ENCODE assay signal across 8 cellular contexts in genomic region chr9:87336914-87337333, GRCh38.
DNase-seq lines count a peak whose midpoint lies in the region; ATAC-seq and TF ChIP-seq lines count a peak whose summit lies in the region.

No MANE protein-coding gene starts in this region.

- H3K27ac Mint-ChIP-seq in stimulated activated naive CD8-positive, alpha-beta T cell treated with anti-CD3 and anti-CD28 coated beads, Interleukin-15, Interleukin-2, amounts not matched to agents 100 ng/mL and 50 ng/mL, for 24 hours = no peak overlapping the region
- peak overlapping the region in 1 of 2 donors; percentile 82 for H3K27ac Mint-ChIP-seq in effector memory CD8-positive, alpha-beta T cell

- peaks cover 45% of the 10 kb centered on the region for H3K27me3 Mint-ChIP-seq in stimulated activated naive CD8-positive, alpha-beta T cell treated with anti-CD3 and anti-CD28 coated beads, Interleukin-15, Interleukin-2, amounts not matched to agents 100 ng/mL and 50 ng/mL, for 24 hours
- H3K27me3 Mint-ChIP-seq in effector memory CD8-positive, alpha-beta T cell = peaks cover 49 to 59% of the 10 kb centered on the region in 2 donors

- 0 out of 2 replicates have a peak, but pooled peaks cover under 1% of the 10 kb centered on the region for H3K9me3 ChIP-seq in SJSA1 (replicated peaks)
- no peaks in the 10 kb centered on the region for H3K9me3 ChIP-seq in lower lobe of right lung
- H3K9me3 ChIP-seq in thoracic aorta = peaks cover under 1% of the 10 kb centered on the region

- H3K4me3 ChIP-seq in LNCaP clone FGC (ENCODE audit: low read depth, low read length) (no peak overlapping the region; the same call in 1 of the 2 replicates), SJSA1 (peak overlapping the region; percentile 23), lower lobe of right lung (peak overlapping the region; percentile 47), thoracic aorta (peak overlapping the region; percentile 59)

- H3K9me3 Mint-ChIP-seq in stimulated activated naive CD8-positive, alpha-beta T cell treated with anti-CD3 and anti-CD28 coated beads, Interleukin-15, Interleukin-2, amounts not matched to agents 100 ng/mL and 50 ng/mL, for 24 hours = peaks cover under 1% of the 10 kb centered on the region
- no peaks in the 10 kb centered on the region for H3K9me3 Mint-ChIP-seq in effector memory CD8-positive, alpha-beta T cell

- TF ChIP-seq CTCF in LNCaP clone FGC (IDR thresholded peaks at IDR 0.05; ENCODE audit: control insufficient read depth, extremely low read depth, insufficient read depth) = peak; percentile 72
- TF ChIP-seq CTCF in lower lobe of right lung (IDR thresholded peaks at IDR 0.05) = peak; percentile 67
- peak; percentile 71 for TF ChIP-seq CTCF in thoracic aorta (IDR thresholded peaks at IDR 0.05)

- H3K27ac ChIP-seq in SJSA1 (peak overlapping the region; percentile 81), lower lobe of right lung (no peak overlapping the region), thoracic aorta (no peak overlapping the region)

- H3K36me3 Mint-ChIP-seq in stimulated activated naive CD8-positive, alpha-beta T cell treated with anti-CD3 and anti-CD28 coated beads, Interleukin-15, Interleukin-2, amounts not matched to agents 100 ng/mL and 50 ng/mL, for 24 hours (ENCODE audit: low read depth) = no peaks in the 10 kb centered on the region
- H3K36me3 Mint-ChIP-seq in effector memory CD8-positive, alpha-beta T cell (ENCODE audit: insufficient read depth) = peaks cover 3% of the 10 kb centered on the region

- DNase-seq in stimulated activated naive CD8-positive, alpha-beta T cell treated with anti-CD3 and anti-CD28 coated beads, Interleukin-15, Interleukin-2, amounts not matched to agents 100 U/mL and 50 U/mL, for 24 hours = no peak
- DNase-seq in LNCaP clone FGC (ENCODE audit: low read depth) (peak; percentile 87), SJSA1 (ENCODE audit: low read depth in 1 of 2, low spot score in 2 of 2) (peak in 1 of 2 experiments; percentile 55), lower lobe of right lung (no peak), thoracic aorta (ENCODE audit: low spot score) (no peak), ureter (ENCODE audit: low spot score) (no peak)
- DNase-seq in effector memory CD8-positive, alpha-beta T cell = no peak

- H3K36me3 ChIP-seq in SJSA1 = no peaks in the 10 kb centered on the region
- no peaks in the 10 kb centered on the region for H3K36me3 ChIP-seq in lower lobe of right lung
- no peaks in the 10 kb centered on the region for H3K36me3 ChIP-seq in thoracic aorta

- H3K4me1 ChIP-seq in SJSA1 (replicated peaks) (peaks cover 24% of the 10 kb centered on the region), lower lobe of right lung (peaks cover 9% of the 10 kb centered on the region), thoracic aorta (ENCODE audit: control insufficient read depth in 1 of 2, low read depth in 2 of 2) (peaks cover 0 to 11% of the 10 kb centered on the region in 2 donors)

- H3K4me3 Mint-ChIP-seq in stimulated activated naive CD8-positive, alpha-beta T cell treated with anti-CD3 and anti-CD28 coated beads, Interleukin-15, Interleukin-2, amounts not matched to agents 100 ng/mL and 50 ng/mL, for 24 hours = peak overlapping the region; percentile 52
- H3K4me3 Mint-ChIP-seq in effector memory CD8-positive, alpha-beta T cell = peak overlapping the region; percentile 68 to 70

- no peaks in the 10 kb centered on the region for H3K27me3 ChIP-seq in SJSA1 (replicated peaks)
- no peaks in the 10 kb centered on the region for H3K27me3 ChIP-seq in lower lobe of right lung (ENCODE audit: low read depth)
- H3K27me3 ChIP-seq in thoracic aorta (replicated peaks; ENCODE audit: insufficient read depth) = no peaks in the 10 kb centered on the region

- H3K4me1 Mint-ChIP-seq in stimulated activated naive CD8-positive, alpha-beta T cell treated with anti-CD3 and anti-CD28 coated beads, Interleukin-15, Interleukin-2, amounts not matched to agents 100 ng/mL and 50 ng/mL, for 24 hours (ENCODE audit: low read depth) = peaks cover 7% of the 10 kb centered on the region
- peaks cover 6% of the 10 kb centered on the region in 2 donors for H3K4me1 Mint-ChIP-seq in effector memory CD8-positive, alpha-beta T cell (ENCODE audit: low read depth in 2 of 2)

- no peak for ATAC-seq in stimulated activated naive CD8-positive, alpha-beta T cell treated with anti-CD3 and anti-CD28 coated beads, Interleukin-15, Interleukin-2, amounts not matched to agents 100 U/mL and 50 U/mL, for 24 hours
- no peak for ATAC-seq in effector memory CD8-positive, alpha-beta T cell (replicated peaks)
- ATAC-seq in lower lobe of right lung = peak; percentile 79 to 88
- no peak for ATAC-seq in thoracic aorta (ENCODE audit: insufficient number of reproducible peaks, low FRiP score, low read depth)

- intact Hi-C loops in lower lobe of right lung (cut with DNase I) = no loop called here

Comparison
In these comparisons a context has a peak if more than half of its experiments do, and no peak if none do; other contexts are left out.
1. ATAC-seq: peak in lower lobe of right lung (2 of 2); none in stimulated activated naive CD8-positive, alpha-beta T cell treated with anti-CD3 and anti-CD28 coated beads, Interleukin-15, Interleukin-2, amounts not matched to agents 100 U/mL and 50 U/mL, for 24 hours (single experiment), effector memory CD8-positive, alpha-beta T cell (single experiment) and thoracic aorta (single experiment).
2. Peak in every context shown above with its lines, with median percentiles within 50 percentile points of each other: CTCF ChIP-seq.